In the genomic region with DNA sequence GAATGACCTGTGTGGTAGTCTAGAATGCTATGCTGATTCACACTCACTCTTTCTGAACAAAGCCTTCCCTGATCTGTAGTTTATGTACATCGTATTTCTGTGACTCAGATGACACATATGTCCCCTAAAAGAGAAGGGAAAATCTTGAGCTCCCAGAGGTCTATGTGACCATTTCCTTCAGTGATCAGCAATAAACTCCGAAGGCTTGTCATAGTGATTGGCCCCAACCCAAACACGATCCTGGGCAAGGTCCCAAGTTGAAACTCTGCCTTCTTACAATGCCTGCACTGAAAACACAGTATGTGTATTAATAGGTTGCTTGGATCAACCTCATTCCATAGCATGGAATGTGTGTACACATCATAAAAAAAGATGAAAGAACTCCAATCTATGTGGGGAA, we compare ENCODE assay signal across 15 cellular contexts.
DNase-seq lines count a peak whose midpoint lies in the region; FAIRE-seq and TF ChIP-seq lines count a peak whose summit lies in the region.
"Had no signal": no experiment of that assay in that cellular context is flagged by ENCODE, and none has a peak within 500 bp of the region (broad histone marks: within the 10 kb centered on the region; RNA-seq: fewer than 3 reads in every experiment).

No MANE protein-coding gene starts in this region.

- no peak overlapping the region for H3K27ac ChIP-seq in H1 (ENCODE audit: low read depth, low read length)
- H3K27ac ChIP-seq in mesendoderm (ENCODE audit: low read depth, low read length) = no peak overlapping the region
- no peak overlapping the region for H3K27ac ChIP-seq in PC-9
- H3K27ac ChIP-seq: parathyroid adenoma had no signal

- H3K9ac ChIP-seq in H1 (replicated peaks in 1 of 4; ENCODE audit: extremely low read depth in 1 of 4, low read depth in 3 of 4, low read length in 3 of 4) (no peak overlapping the region), mesendoderm (ENCODE audit: low read length) (no peak overlapping the region)
- H3K9ac ChIP-seq: parathyroid adenoma had no signal

- H4K91ac ChIP-seq in H1 (replicated peaks; ENCODE audit: insufficient read length, low read length) = no peak overlapping the region

- H3K36me3 ChIP-seq in H1 (ENCODE audit: control insufficient read depth in 2 of 4, insufficient read depth in 4 of 4, low read length in 3 of 4) (no peaks in the 10 kb centered on the region), mesendoderm (ENCODE audit: control insufficient read depth, insufficient read depth, low read length) (no peaks in the 10 kb centered on the region), PC-9 (ENCODE audit: low read depth) (no peaks in the 10 kb centered on the region)

- no peaks in the 10 kb centered on the region for H3K79me1 ChIP-seq in H1 (ENCODE audit: low read depth, low read length)
- H3K79me1 ChIP-seq in mesendoderm (ENCODE audit: low read length) = no peaks in the 10 kb centered on the region

- H2BK15ac ChIP-seq in H1 (ENCODE audit: low read length) (no peak overlapping the region), mesendoderm (replicated peaks; ENCODE audit: low read depth) (no peak overlapping the region)

- no peak overlapping the region for H2BK20ac ChIP-seq in H1 (ENCODE audit: low read length)

- no peak overlapping the region for H3K23ac ChIP-seq in H1 (ENCODE audit: insufficient read length)
- no peak overlapping the region for H3K23ac ChIP-seq in mesendoderm (ENCODE audit: low read length)

- no peak for TF ChIP-seq POLR2A in H1 (IDR thresholded peaks at IDR 0.05; ENCODE audit: control extremely low read depth in 1 of 2, low read depth in 2 of 2, low read length in 2 of 2)

- H4K5ac ChIP-seq in H1 (ENCODE audit: insufficient read length, low read depth, low read length) (no peak overlapping the region), mesendoderm (ENCODE audit: low read length) (no peak overlapping the region)

- H4K20me1 ChIP-seq in H1 (replicated peaks in 1 of 2; ENCODE audit: control insufficient read depth in 1 of 2, insufficient read depth in 2 of 2, low read length in 2 of 2) = no peaks in the 10 kb centered on the region
- no peaks in the 10 kb centered on the region for H4K20me1 ChIP-seq in PC-9 (ENCODE audit: insufficient read depth)

- intact Hi-C loops in PC-9 (cut with micrococcal nuclease; ENCODE audit: unreplicated experiment) = no loop called here

- H3F3A ChIP-seq in PC-9 (ENCODE audit: insufficient read depth, low read depth) = no peaks in the 10 kb centered on the region

- TF ChIP-seq RAD21 in H1 (IDR thresholded peaks at IDR 0.05 in 1 of 2, conservative IDR thresholded peaks at IDR 0.05 in 1 of 2; ENCODE audit: low read depth in 2 of 2, low read length in 2 of 2) = no peak

- H3K23me2 ChIP-seq in H1 (ENCODE audit: low read depth, low read length) = no peaks in the 10 kb centered on the region

- CTCF ChIA-PET in H1 (lab: Charles Lee; ENCODE audit: partially characterized antibody) = no interaction called here
- CTCF ChIA-PET in PC-9 (lab: Charles Lee) = no interaction called here

- H2BK120ac ChIP-seq in H1 (replicated peaks; ENCODE audit: low read depth, low read length) (no peak overlapping the region), mesendoderm (ENCODE audit: low read depth, low read length) (no peak overlapping the region)

- H4K8ac ChIP-seq in H1 (ENCODE audit: extremely low read depth, insufficient read depth, low read length) (no peak overlapping the region), mesendoderm (ENCODE audit: low read depth, low read length) (no peak overlapping the region)

- no peak overlapping the region for H3K4me2 ChIP-seq in H1 (ENCODE audit: insufficient read depth in 1 of 2, low read depth in 2 of 2, low read length in 2 of 2)
- H3K4me2 ChIP-seq in mesendoderm (ENCODE audit: low read length) = no peak overlapping the region
- H3K4me2 ChIP-seq in PC-9 = no peak overlapping the region

- H3K4ac ChIP-seq in H1 (replicated peaks; ENCODE audit: insufficient read length, low read depth, low read length) (peak overlapping the region; percentile 41), mesendoderm (ENCODE audit: low read depth, low read length) (no peak overlapping the region)

- H2BK12ac ChIP-seq in H1 (ENCODE audit: low read depth, low read length) = no peak overlapping the region

- TF ChIP-seq CTCF in H1 (IDR thresholded peaks at IDR 0.05; ENCODE audit: control extremely low read depth in 1 of 3, insufficient read depth in 1 of 3, low read depth in 1 of 3, low read length in 3 of 3) (no peak), PC-9 (conservative IDR thresholded peaks at IDR 0.05) (no peak)

- H3K79me2 ChIP-seq in H1 (ENCODE audit: control insufficient read depth in 1 of 2, insufficient read depth in 2 of 2, low read length in 2 of 2) (no peaks in the 10 kb centered on the region), mesendoderm (ENCODE audit: control insufficient read depth, insufficient read depth, low read length) (no peaks in the 10 kb centered on the region), PC-9 (ENCODE audit: low read depth) (no peaks in the 10 kb centered on the region)
- H3K79me2 ChIP-seq: parathyroid adenoma had no signal

- POLR2A ChIA-PET in H1 (lab: Charles Lee; ENCODE audit: partially characterized antibody) (no interaction called here), PC-9 (lab: Charles Lee; ENCODE audit: unreplicated experiment) (no interaction called here)

- H2AFZ ChIP-seq in H1 (ENCODE audit: low read length) = no peak overlapping the region
- H2AFZ ChIP-seq in PC-9 = no peak overlapping the region
- H2AFZ ChIP-seq: parathyroid adenoma had no signal

- H2BK5ac ChIP-seq in H1 (ENCODE audit: low read depth, low read length) = no peak overlapping the region
- no peak overlapping the region for H2BK5ac ChIP-seq in mesendoderm (ENCODE audit: low read length)

- no peak overlapping the region for H2AK5ac ChIP-seq in H1 (ENCODE audit: low read depth, low read length)
- no peak overlapping the region for H2AK5ac ChIP-seq in mesendoderm (ENCODE audit: low read length)

- 92% methylated on average over 3 of the region's 3 CpGs; no CpG with 5 or more reads in 1 of the 2 experiments for WGBS in H1 (ENCODE audit: extremely low coverage in 1 of 2, insufficient coverage in 1 of 2, insufficient read length in 1 of 2, insufficient replicate concordance in 2 of 2, low coverage in 1 of 2, low lambda C conversion rate in 2 of 2, missing lambda C conversion rate in 1 of 2), 2 experiments
- no CpG with 5 or more reads among the region's 3 CpGs for WGBS in mesendoderm (ENCODE audit: extremely low coverage, insufficient coverage, low lambda C conversion rate)

- peak; percentile 7 for DNase-seq in AG08396 (ENCODE audit: low spot score)
- DNase-seq in LoVo (ENCODE audit: low spot score) = peak; percentile 56
- DNase-seq in H1 (ENCODE audit: low read depth in 1 of 2, low spot score in 2 of 2) = no peak
- peak; percentile 57 for DNase-seq in mucosa of gallbladder (ENCODE audit: low spot score)
- DNase-seq in DMS79 (lab: John Stamatoyannopoulos, UW) = no peak
- DNase-seq in mesendoderm = no peak
- DNase-seq in PC-9 = no peak
- no peak for DNase-seq in Kasumi-1 (lab: John Stamatoyannopoulos, UW)
- DNase-seq: activated CD4-positive, CD25-positive, alpha-beta regulatory T cell; activated T-cell treated with anti-CD3 and anti-CD28 coated beads, Interleukin-2, amount 50 U/mL, for 24 hours; effector memory CD8-positive, alpha-beta T cell; NK-92 treated with Interleukin-12 subunit alpha and Interleukin-12 subunit beta, amount 100 ng/mL, for 24 hours had no signal

- no peak for TF ChIP-seq EP300 in H1 (IDR thresholded peaks at IDR 0.05; ENCODE audit: borderline replicate concordance in 1 of 2, low read depth in 2 of 2, low read length in 2 of 2)

- H3K4me1 ChIP-seq in H1 (replicated peaks in 1 of 4; ENCODE audit: control insufficient read depth in 3 of 4, insufficient read depth in 4 of 4, low read length in 3 of 4) (peaks cover 0 to 3% (median 0%) of the 10 kb centered on the region in 4 experiments; a peak in 3 of 7 replicates), mesendoderm (ENCODE audit: control insufficient read depth, low read depth, low read length) (no peaks in the 10 kb centered on the region), PC-9 (replicated peaks; ENCODE audit: insufficient read depth) (no peaks in the 10 kb centered on the region)
- H3K4me1 ChIP-seq: parathyroid adenoma had no signal

- no peak overlapping the region for H3K4me3 ChIP-seq in H1 (ENCODE audit: extremely low read depth in 1 of 4, insufficient read depth in 2 of 4, low read depth in 3 of 4, low read length in 4 of 4)
- H3K4me3 ChIP-seq in mesendoderm (ENCODE audit: low read length) = no peak overlapping the region
- no peak overlapping the region for H3K4me3 ChIP-seq in PC-9
- H3K4me3 ChIP-seq: GM12878, lung had no signal

- H3K27me3 ChIP-seq in H1 (replicated peaks in 1 of 4; ENCODE audit: control insufficient read depth in 3 of 4, extremely low read depth in 1 of 4, insufficient read depth in 3 of 4, low read length in 3 of 4) (no peaks in the 10 kb centered on the region), mesendoderm (ENCODE audit: insufficient read depth, low read length, poor library complexity) (no peaks in the 10 kb centered on the region), PC-9 (ENCODE audit: insufficient read depth, low read depth) (no peaks in the 10 kb centered on the region)

- BruUV-seq in PC-9 (replicated peaks; lab: Mats Ljungman, UMichigan) = no TSS peak

- no peak overlapping the region for H3K14ac ChIP-seq in H1 (ENCODE audit: insufficient read length)

- no peak overlapping the region for H3K18ac ChIP-seq in H1 (ENCODE audit: extremely low read depth, low read length)
- no peak overlapping the region for H3K18ac ChIP-seq in mesendoderm (ENCODE audit: low read length)

- H3K9me2 ChIP-seq in PC-9 (ENCODE audit: insufficient read depth) = no peaks in the 10 kb centered on the region

- no peaks in the 10 kb centered on the region for H3K9me3 ChIP-seq in H1 (ENCODE audit: insufficient read depth in 2 of 2, low read depth in 1 of 2, low read length in 1 of 2)
- H3K9me3 ChIP-seq in PC-9 (ENCODE audit: insufficient read depth, low read depth) = no peaks in the 10 kb centered on the region

- H3K56ac ChIP-seq in H1 (replicated peaks; ENCODE audit: insufficient read length, low read depth, low read length) = no peak overlapping the region
- no peak overlapping the region for H3K56ac ChIP-seq in mesendoderm (ENCODE audit: low read length)

- no peak for FAIRE-seq in H1 (lab: Jason Lieb, UNC)
- FAIRE-seq: GM12878 had no signal

TF ChIP-seq in H1, 55 proteins besides CTCF, POLR2A, EP300 and RAD21 (continues in another document):
- TF ChIP-seq, protein P1, sequence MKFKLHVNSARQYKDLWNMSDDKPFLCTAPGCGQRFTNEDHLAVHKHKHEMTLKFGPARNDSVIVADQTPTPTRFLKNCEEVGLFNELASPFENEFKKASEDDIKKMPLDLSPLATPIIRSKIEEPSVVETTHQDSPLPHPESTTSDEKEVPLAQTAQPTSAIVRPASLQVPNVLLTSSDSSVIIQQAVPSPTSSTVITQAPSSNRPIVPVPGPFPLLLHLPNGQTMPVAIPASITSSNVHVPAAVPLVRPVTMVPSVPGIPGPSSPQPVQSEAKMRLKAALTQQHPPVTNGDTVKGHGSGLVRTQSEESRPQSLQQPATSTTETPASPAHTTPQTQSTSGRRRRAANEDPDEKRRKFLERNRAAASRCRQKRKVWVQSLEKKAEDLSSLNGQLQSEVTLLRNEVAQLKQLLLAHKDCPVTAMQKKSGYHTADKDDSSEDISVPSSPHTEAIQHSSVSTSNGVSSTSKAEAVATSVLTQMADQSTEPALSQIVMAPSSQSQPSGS (IDR thresholded peaks at IDR 0.05; ENCODE audit: low read length) = no peak
- no peak for TF ChIP-seq MAFK (IDR thresholded peaks at IDR 0.05; ENCODE audit: low read depth, low read length)

Comparison
In these comparisons a context has a peak if more than half of its experiments do, and no peak if none do; other contexts are left out.
1. DNase-seq: peak in AG08396 (single experiment), LoVo (single experiment) and mucosa of gallbladder (single experiment); none in H1 (0 of 2), DMS79 (single experiment), mesendoderm (single experiment), PC-9 (0 of 2) and Kasumi-1 (0 of 2).